In genomic region chr16:66947302-66948033, GRCh38 we compare ENCODE assay signal across 1 cellular context.
TF ChIP-seq lines count a peak whose summit lies in the region.

No MANE protein-coding gene starts in this region.

TF ChIP-seq in HepG2, 621 proteins besides CTCF, POLR2A, EP300 and RAD21 (continues in another document):
- TF ChIP-seq ZNF75D (CRISPR knock-in tag; IDR thresholded peaks at IDR 0.05; ENCODE audit: borderline replicate concordance) (no peak), RFXAP (CRISPR knock-in tag; IDR thresholded peaks at IDR 0.05; ENCODE audit: borderline replicate concordance) (0 out of 2 replicates have a peak, but pooled peaks have one; percentile 18), ZNF83 (CRISPR knock-in tag; IDR thresholded peaks at IDR 0.05; ENCODE audit: borderline replicate concordance) (no peak), FOXP4 (CRISPR knock-in tag; IDR thresholded peaks at IDR 0.05) (no peak), RBM39 (IDR thresholded peaks at IDR 0.05; ENCODE audit: low read depth, low read length, poor library complexity, severe bottlenecking) (no peak), FOXK1 (CRISPR knock-in tag; IDR thresholded peaks at IDR 0.05; ENCODE audit: borderline replicate concordance, low read depth) (peak; percentile 36; the same call in 1 of the 2 replicates), ZNF292 (CRISPR knock-in tag; IDR thresholded peaks at IDR 0.05; ENCODE audit: borderline replicate concordance, low read depth) (no peak), KMT2B (CRISPR knock-in tag; IDR thresholded peaks at IDR 0.05) (no peak), ZUFSP (CRISPR knock-in tag; IDR thresholded peaks at IDR 0.05; ENCODE audit: borderline replicate concordance) (no peak), THAP7 (CRISPR knock-in tag; IDR thresholded peaks at IDR 0.05) (no peak), PPARG (CRISPR knock-in tag; conservative IDR thresholded peaks at IDR 0.05) (peak; percentile 74), ZNF574 (CRISPR knock-in tag; IDR thresholded peaks at IDR 0.05) (peak; percentile 31; the same call in 1 of the 2 replicates), HOXA9 (CRISPR knock-in tag; IDR thresholded peaks at IDR 0.05; ENCODE audit: borderline replicate concordance) (no peak), ZBED4 (CRISPR knock-in tag; IDR thresholded peaks at IDR 0.05; ENCODE audit: borderline replicate concordance) (0 out of 2 replicates have a peak, but pooled peaks have one; percentile 24), SAFB2 (CRISPR knock-in tag; IDR thresholded peaks at IDR 0.05; ENCODE audit: borderline replicate concordance, low read depth) (no peak), NR2C2 (CRISPR knock-in tag; IDR thresholded peaks at IDR 0.05; ENCODE audit: borderline replicate concordance) (no peak), GTF3A (CRISPR knock-in tag; conservative IDR thresholded peaks at IDR 0.05) (no peak), ZMYM2 (CRISPR knock-in tag; IDR thresholded peaks at IDR 0.05) (peak; percentile 58; the same call in 1 of the 2 replicates), ZNF567 (CRISPR knock-in tag; IDR thresholded peaks at IDR 0.05; ENCODE audit: borderline replicate concordance) (no peak), SALL1 (CRISPR knock-in tag; IDR thresholded peaks at IDR 0.05) (no peak), ZBTB8A (CRISPR knock-in tag; IDR thresholded peaks at IDR 0.05; ENCODE audit: borderline replicate concordance, low read depth) (no peak), CHD2 (IDR thresholded peaks at IDR 0.05; ENCODE audit: low read depth, low read length) (0 out of 2 replicates have a peak, but pooled peaks have one; percentile 50), ZNF841 (CRISPR knock-in tag; IDR thresholded peaks at IDR 0.05; ENCODE audit: borderline replicate concordance) (no peak), PAXIP1 (CRISPR knock-in tag; conservative IDR thresholded peaks at IDR 0.05) (no peak), RCOR2 (CRISPR knock-in tag; IDR thresholded peaks at IDR 0.05) (0 out of 2 replicates have a peak, but pooled peaks have one; percentile 52), PAWR (CRISPR knock-in tag; IDR thresholded peaks at IDR 0.05; ENCODE audit: borderline replicate concordance) (no peak), XBP1 (CRISPR knock-in tag; IDR thresholded peaks at IDR 0.05) (no peak), TFAP4 (IDR thresholded peaks at IDR 0.05; ENCODE audit: borderline replicate concordance, low read depth) (no peak; the same call in 1 of the 2 replicates), FOXC1 (CRISPR knock-in tag; IDR thresholded peaks at IDR 0.05; ENCODE audit: borderline replicate concordance) (no peak), STAT5B (CRISPR knock-in tag; IDR thresholded peaks at IDR 0.05) (no peak), ETV6 (CRISPR knock-in tag; conservative IDR thresholded peaks at IDR 0.05) (no peak), MYPOP (CRISPR knock-in tag; IDR thresholded peaks at IDR 0.05) (0 out of 2 replicates have a peak, but pooled peaks have one; percentile 21), NR2F1 (CRISPR knock-in tag; IDR thresholded peaks at IDR 0.05) (no peak), SIN3A (IDR thresholded peaks at IDR 0.05; ENCODE audit: borderline replicate concordance, low read depth, low read length) (0 out of 2 replicates have a peak, but pooled peaks have one; percentile 58), BCLAF1 (IDR thresholded peaks at IDR 0.05) (no peak)
